Comparison of ENCODE assay signal across 10 cellular contexts in genomic region chr17:60887607-60888028, GRCh38.
DNase-seq lines count a peak whose midpoint lies in the region; ATAC-seq, FAIRE-seq and TF ChIP-seq lines count a peak whose summit lies in the region.
"Had no signal": no experiment of that assay in that cellular context is flagged by ENCODE, and none has a peak within 500 bp of the region (broad histone marks: within the 10 kb centered on the region; RNA-seq: fewer than 3 reads in every experiment).

No MANE protein-coding gene starts in this region.

- TF ChIP-seq CTCF in natural killer cell (IDR thresholded peaks at IDR 0.05) (no peak), kidney (IDR thresholded peaks at IDR 0.05; ENCODE audit: borderline replicate concordance, extremely low read depth, insufficient read depth) (no peak), adrenal gland (IDR thresholded peaks at IDR 0.05) (no peak), HFFc6 (IDR thresholded peaks at IDR 0.05) (no peak)
- TF ChIP-seq CTCF in activated CD8-positive, alpha-beta T cell treated with anti-CD3 and anti-CD28 coated beads for 36 hours (IDR thresholded peaks at IDR 0.05): no peak

- no peak overlapping the region for H3K9ac ChIP-seq in kidney (ENCODE audit: low read length in 2 of 2)

- H3K9me3 Mint-ChIP-seq in natural killer cell (no peaks in the 10 kb centered on the region), HFFc6 (no peaks in the 10 kb centered on the region)
- H3K9me3 Mint-ChIP-seq in natural killer cell treated with Interleukin-12 subunit alpha and Interleukin-12 subunit beta and Interleukin-15 and Interleukin-18, amount 100 ng/mL, for 72 hours: no peaks in the 10 kb centered on the region
- no peaks in the 10 kb centered on the region for H3K9me3 Mint-ChIP-seq in activated CD8-positive, alpha-beta T cell treated with anti-CD3 and anti-CD28 coated beads for 36 hours

- H3K4me1 ChIP-seq in kidney (ENCODE audit: control insufficient read depth in 1 of 2, insufficient read depth in 1 of 2, low read depth in 1 of 2, low read length in 2 of 2) (no peaks in the 10 kb centered on the region), adrenal gland (replicated peaks in 1 of 2) (peaks cover 0 to 3% of the 10 kb centered on the region in 2 donors)

- H3K36me3 ChIP-seq in kidney (ENCODE audit: control insufficient read depth in 1 of 2, insufficient read depth in 2 of 2, low read length in 2 of 2) (no peaks in the 10 kb centered on the region), adrenal gland (replicated peaks in 1 of 2) (no peaks in the 10 kb centered on the region)

- peak overlapping the region in 1 of 2 donors; percentile 23 for H3K27ac Mint-ChIP-seq in natural killer cell
- H3K27ac Mint-ChIP-seq in natural killer cell treated with Interleukin-12 subunit alpha and Interleukin-12 subunit beta and Interleukin-15 and Interleukin-18, amount 100 ng/mL, for 72 hours: no peak overlapping the region
- peak overlapping the region; percentile 42 for H3K27ac Mint-ChIP-seq in activated CD8-positive, alpha-beta T cell treated with anti-CD3 and anti-CD28 coated beads for 36 hours
- H3K27ac Mint-ChIP-seq in HFFc6: no peak overlapping the region

- H3K4me1 Mint-ChIP-seq in natural killer cell (no peaks in the 10 kb centered on the region), HFFc6 (ENCODE audit: low read depth) (peaks cover 10% of the 10 kb centered on the region)
- no peaks in the 10 kb centered on the region for H3K4me1 Mint-ChIP-seq in natural killer cell treated with Interleukin-12 subunit alpha and Interleukin-12 subunit beta and Interleukin-15 and Interleukin-18, amount 100 ng/mL, for 72 hours (ENCODE audit: low read depth in 2 of 2)
- H3K4me1 Mint-ChIP-seq in activated CD8-positive, alpha-beta T cell treated with anti-CD3 and anti-CD28 coated beads for 36 hours (ENCODE audit: low read depth): no peaks in the 10 kb centered on the region

- H3K9me3 ChIP-seq in kidney (ENCODE audit: control insufficient read depth in 1 of 2, low read length in 2 of 2) (no peaks in the 10 kb centered on the region), adrenal gland (replicated peaks in 1 of 3) (no peaks in the 10 kb centered on the region)

- DNase-seq in natural killer cell (no peak), kidney (no peak), adrenal gland (no peak), HFFc6 (no peak), Ammon's horn (ENCODE audit: low spot score) (no peak)
- DNase-seq in natural killer cell treated with Interleukin-12 subunit alpha and Interleukin-12 subunit beta and Interleukin-15 and Interleukin-18, amount 100 ng/mL, for 72 hours (ENCODE audit: low spot score): no peak
- DNase-seq in activated CD8-positive, alpha-beta T cell treated with anti-CD3 and anti-CD28 coated beads for 36 hours: no peak
- no peak for DNase-seq in stimulated activated CD4-positive, alpha-beta T cell treated with anti-CD3 and anti-CD28 coated beads, Interleukin-12 subunit alpha, Interleukin-12 subunit beta, amount 100 ng/mL, for 4 hours
- DNase-seq: DMS79 had no signal

- H3K27me3 Mint-ChIP-seq in natural killer cell (ENCODE audit: low read depth in 2 of 2) (no peaks in the 10 kb centered on the region), HFFc6 (ENCODE audit: insufficient read depth) (no peaks in the 10 kb centered on the region)
- no peaks in the 10 kb centered on the region for H3K27me3 Mint-ChIP-seq in natural killer cell treated with Interleukin-12 subunit alpha and Interleukin-12 subunit beta and Interleukin-15 and Interleukin-18, amount 100 ng/mL, for 72 hours
- no peaks in the 10 kb centered on the region for H3K27me3 Mint-ChIP-seq in activated CD8-positive, alpha-beta T cell treated with anti-CD3 and anti-CD28 coated beads for 36 hours

- no peaks in the 10 kb centered on the region for H3K27me3 ChIP-seq in adrenal gland

- no peak for FAIRE-seq in kidney (lab: Jason Lieb, UNC)

- H3K36me3 Mint-ChIP-seq in natural killer cell: no peaks in the 10 kb centered on the region
- no peaks in the 10 kb centered on the region for H3K36me3 Mint-ChIP-seq in natural killer cell treated with Interleukin-12 subunit alpha and Interleukin-12 subunit beta and Interleukin-15 and Interleukin-18, amount 100 ng/mL, for 72 hours
- H3K36me3 Mint-ChIP-seq in activated CD8-positive, alpha-beta T cell treated with anti-CD3 and anti-CD28 coated beads for 36 hours (ENCODE audit: low read depth): no peaks in the 10 kb centered on the region
- H3K36me3 Mint-ChIP-seq in HFFc6 (ENCODE audit: low read depth): no peaks in the 10 kb centered on the region

- H3K27ac ChIP-seq in kidney (ENCODE audit: low read depth in 2 of 2, low read length in 2 of 2) (no peak overlapping the region), adrenal gland (no peak overlapping the region)

- peak overlapping the region; percentile 78 for H3K4me3 Mint-ChIP-seq in natural killer cell
- H3K4me3 Mint-ChIP-seq in natural killer cell treated with Interleukin-12 subunit alpha and Interleukin-12 subunit beta and Interleukin-15 and Interleukin-18, amount 100 ng/mL, for 72 hours: no peak overlapping the region
- H3K4me3 Mint-ChIP-seq in activated CD8-positive, alpha-beta T cell treated with anti-CD3 and anti-CD28 coated beads for 36 hours: peak overlapping the region; percentile 49
- no peak overlapping the region for H3K4me3 Mint-ChIP-seq in HFFc6

- H3K4me3 ChIP-seq in kidney (ENCODE audit: low read length in 2 of 2) (peak overlapping the region; percentile 18 to 37), adrenal gland (peak overlapping the region in 1 of 4 donors; percentile 36)

- intact Hi-C loops in natural killer cell (cut with micrococcal nuclease): no loop called here
- intact Hi-C loops in activated CD8-positive, alpha-beta T cell treated with anti-CD3 and anti-CD28 coated beads for 36 hours (cut with micrococcal nuclease): no loop called here
- intact Hi-C loops in kidney (cut with DNase I): no loop called here
- intact Hi-C loops in adrenal gland (cut with DNase I): no loop called here

- no peak for ATAC-seq in natural killer cell
- no peak for ATAC-seq in natural killer cell treated with Interleukin-12 subunit alpha and Interleukin-12 subunit beta and Interleukin-15 and Interleukin-18, amount 100 ng/mL, for 72 hours
- ATAC-seq in activated CD8-positive, alpha-beta T cell treated with anti-CD3 and anti-CD28 coated beads for 36 hours: no peak
- ATAC-seq: left colon had no signal

- no peak for TF ChIP-seq POLR2A in adrenal gland (IDR thresholded peaks at IDR 0.05)

- POLR2A ChIA-PET in activated CD8-positive, alpha-beta T cell treated with anti-CD3 and anti-CD28 coated beads for 36 hours (lab: Charles Lee): no interaction called here

- CTCF ChIA-PET in activated CD8-positive, alpha-beta T cell treated with anti-CD3 and anti-CD28 coated beads for 36 hours (lab: Charles Lee): no interaction called here

Comparison
In these comparisons a context has a peak if more than half of its experiments do, and no peak if none do; other contexts are left out.
1. H3K4me3 Mint-ChIP-seq: peak in natural killer cell (single experiment) and activated CD8-positive, alpha-beta T cell treated with anti-CD3 and anti-CD28 coated beads for 36 hours (single experiment); none in natural killer cell treated with Interleukin-12 subunit alpha and Interleukin-12 subunit beta and Interleukin-15 and Interleukin-18, amount 100 ng/mL, for 72 hours (single experiment) and HFFc6 (single experiment).